ENCODE assay signal across 7 cellular contexts in genomic region chr4:87006531-87007344, GRCh38.
DNase-seq lines count a peak whose midpoint lies in the region; ATAC-seq and TF ChIP-seq lines count a peak whose summit lies in the region.

No MANE protein-coding gene starts in this region.

- ATAC-seq in GM18502 (IDR thresholded peaks at IDR 0.05; ENCODE audit: poor library complexity, unreplicated experiment) (peak; percentile 77), HG02943 (IDR thresholded peaks at IDR 0.05; ENCODE audit: low read depth, unreplicated experiment) (peak; percentile 68)

- no peaks in the 10 kb centered on the region for H3K9me2 ChIP-seq in hepatocyte (replicated peaks; ENCODE audit: insufficient read depth)

- H3K79me2 ChIP-seq in hepatocyte, result peaks cover 68% of the 10 kb centered on the region

- H3K4me2 ChIP-seq in hepatocyte, result peak overlapping the region; percentile 78

- H3K9me3 ChIP-seq in ascending aorta, result no peaks in the 10 kb centered on the region
- H3K9me3 ChIP-seq in hepatocyte (ENCODE audit: low read depth), result no peaks in the 10 kb centered on the region

- DNase-seq in NCI-H187 (lab: John Stamatoyannopoulos, UW) (peak; percentile 94 to 97), T-helper 2 cell (peak; percentile 72 to 95 (median 85)), ascending aorta (ENCODE audit: low spot score in 2 of 2) (peak; percentile 74 to 95), hepatocyte (ENCODE audit: low spot score) (peak; percentile 95), renal cortical epithelial cell (ENCODE audit: low read depth) (peak; percentile 76)

- H3K36me3 ChIP-seq in ascending aorta (no peaks in the 10 kb centered on the region), hepatocyte (replicated peaks; ENCODE audit: insufficient read depth, low read depth) (no peaks in the 10 kb centered on the region)

- peak overlapping the region; percentile 57 for H2AFZ ChIP-seq in hepatocyte

- intact Hi-C loops in ascending aorta (cut with DNase I), result loop anchor here (1.0 to 5.0 kb wide), 6 partner anchors 32 to 114 kb away; no protein-coding TSS in a partner anchor

- peaks cover 3% of the 10 kb centered on the region for H4K20me1 ChIP-seq in hepatocyte (ENCODE audit: insufficient read depth, poor library complexity, severe bottlenecking)

- H3K4me3 ChIP-seq in ascending aorta (peak overlapping the region; percentile 52 to 81), hepatocyte (peak overlapping the region; percentile 96)

- H3K27ac ChIP-seq in ascending aorta (peak overlapping the region; percentile 89 to 99), hepatocyte (peak overlapping the region; percentile 100)

- H3K27me3 ChIP-seq in ascending aorta (no peaks in the 10 kb centered on the region), hepatocyte (no peaks in the 10 kb centered on the region)

- H3K4me1 ChIP-seq in ascending aorta, result peaks cover 0 to 20% of the 10 kb centered on the region in 2 donors
- H3K4me1 ChIP-seq in hepatocyte (ENCODE audit: insufficient read depth), result peaks cover 21% of the 10 kb centered on the region

- peak in 2 of 3 experiments; percentile 33 to 39 for TF ChIP-seq CTCF in ascending aorta (IDR thresholded peaks at IDR 0.05)
- TF ChIP-seq CTCF in hepatocyte (IDR thresholded peaks at IDR 0.05; ENCODE audit: poor library complexity), result peak; percentile 30

- WGBS in hepatocyte (ENCODE audit: low lambda C conversion rate, missing lambda C conversion rate), result under 1% methylated on average over 75 of the region's 76 CpGs

Comparison
In these comparisons a context has a peak if more than half of its experiments do, and no peak if none do; other contexts are left out.
1. Peak in every context shown above with its lines: DNase-seq, ATAC-seq, H3K4me3 ChIP-seq and H3K27ac ChIP-seq.